In genomic region chr1:30039354-30040080, GRCh38 we compare ENCODE assay signal across 21 cellular contexts.
"Had no signal": no experiment of that assay in that cellular context is flagged by ENCODE, and none has a peak within 500 bp of the region (broad histone marks: within the 10 kb centered on the region; RNA-seq: fewer than 3 reads in every experiment).

No MANE protein-coding gene starts in this region.

- H3K4me3 Mint-ChIP-seq: activated CD4-positive, alpha-beta memory T cell treated with anti-CD3 and anti-CD28 coated beads for 36 hours; activated naive CD4-positive, alpha-beta T cell treated with anti-CD3 and anti-CD28 coated beads, Interleukin-2, amount 50 U/mL, for 24 hours; memory B cell; stimulated activated effector memory CD8-positive, alpha-beta T cell treated with anti-CD3 and anti-CD28 coated beads, Interleukin-12 subunit alpha, Interleukin-12 subunit beta, amount 100 ng/mL, for 72 hours; stimulated activated naive CD8-positive, alpha-beta T cell treated with anti-CD3 and anti-CD28 coated beads, Interleukin-15, amount 100 ng/mL, for 72 hours had no signal

- H3K36me3 ChIP-seq: cardiac muscle cell, left ventricle myocardium inferior, tibial artery had no signal

- H3K4me1 ChIP-seq: body of pancreas, left ventricle myocardium inferior had no signal

- DNase-seq: activated CD4-positive, alpha-beta memory T cell treated with anti-CD3 and anti-CD28 coated beads for 36 hours; activated CD4-positive, alpha-beta T cell treated with anti-CD3 and anti-CD28 coated beads for 48 hours; activated gamma-delta T cell treated with Interleukin-2 at 50 U/mL for 16 hours; activated T-cell treated with anti-CD3 and anti-CD28 coated beads, Interleukin-2, amount 50 U/mL, for 1 hour; anterior cingulate cortex; body of pancreas; effector CD8-positive, alpha-beta T cell; foreskin melanocyte; immature natural killer cell; kidney glomerular epithelial cell; left ventricle myocardium inferior; occipital lobe; posterior cingulate gyrus; retina; stimulated activated CD4-positive, alpha-beta T cell treated with anti-CD3 and anti-CD28 coated beads, Interleukin-12 subunit alpha, Interleukin-12 subunit beta, amount 100 ng/mL, for 4 hours; stimulated activated naive CD8-positive, alpha-beta T cell treated with anti-CD3 and anti-CD28 coated beads, Interleukin-15, amount 100 ng/mL, for 72 hours had no signal

- H3K27me3 Mint-ChIP-seq: stimulated activated naive CD8-positive, alpha-beta T cell treated with anti-CD3 and anti-CD28 coated beads, Interleukin-15, amount 100 ng/mL, for 72 hours had no signal

- H3K27me3 ChIP-seq: body of pancreas, cardiac muscle cell had no signal

- H3K4me1 Mint-ChIP-seq: activated naive CD4-positive, alpha-beta T cell treated with anti-CD3 and anti-CD28 coated beads, Interleukin-2, amount 50 U/mL, for 24 hours; memory B cell; stimulated activated naive CD8-positive, alpha-beta T cell treated with anti-CD3 and anti-CD28 coated beads, Interleukin-15, amount 100 ng/mL, for 72 hours had no signal

- H3K27ac Mint-ChIP-seq: activated CD4-positive, alpha-beta memory T cell treated with anti-CD3 and anti-CD28 coated beads for 36 hours; activated naive CD4-positive, alpha-beta T cell treated with anti-CD3 and anti-CD28 coated beads, Interleukin-2, amount 50 U/mL, for 24 hours; immature natural killer cell; memory B cell; stimulated activated effector memory CD8-positive, alpha-beta T cell treated with anti-CD3 and anti-CD28 coated beads, Interleukin-12 subunit alpha, Interleukin-12 subunit beta, amount 100 ng/mL, for 72 hours; stimulated activated naive CD8-positive, alpha-beta T cell treated with anti-CD3 and anti-CD28 coated beads, Interleukin-15, amount 100 ng/mL, for 72 hours had no signal

- H3K36me3 Mint-ChIP-seq: activated CD4-positive, alpha-beta memory T cell treated with anti-CD3 and anti-CD28 coated beads for 36 hours; activated naive CD4-positive, alpha-beta T cell treated with anti-CD3 and anti-CD28 coated beads, Interleukin-2, amount 50 U/mL, for 24 hours; immature natural killer cell; memory B cell; stimulated activated effector memory CD8-positive, alpha-beta T cell treated with anti-CD3 and anti-CD28 coated beads, Interleukin-12 subunit alpha, Interleukin-12 subunit beta, amount 100 ng/mL, for 72 hours had no signal

- H3K9me3 Mint-ChIP-seq: activated naive CD4-positive, alpha-beta T cell treated with anti-CD3 and anti-CD28 coated beads, Interleukin-2, amount 50 U/mL, for 24 hours; immature natural killer cell; stimulated activated effector memory CD8-positive, alpha-beta T cell treated with anti-CD3 and anti-CD28 coated beads, Interleukin-12 subunit alpha, Interleukin-12 subunit beta, amount 100 ng/mL, for 72 hours had no signal

- H3K4me3 ChIP-seq: body of pancreas, cardiac muscle cell, left ventricle myocardium inferior, tibial artery had no signal

- ATAC-seq: body of pancreas; stimulated activated effector memory CD8-positive, alpha-beta T cell treated with anti-CD3 and anti-CD28 coated beads, Interleukin-12 subunit alpha, Interleukin-12 subunit beta, amount 100 ng/mL, for 72 hours; stimulated activated naive CD8-positive, alpha-beta T cell treated with anti-CD3 and anti-CD28 coated beads, Interleukin-15, amount 100 ng/mL, for 72 hours had no signal

- H3K9me3 ChIP-seq: tibial artery had no signal

- H3K27ac ChIP-seq: body of pancreas, cardiac muscle cell, left ventricle myocardium inferior, tibial artery had no signal
